2 cellular contexts compared by ENCODE assay signal in the genomic region with DNA sequence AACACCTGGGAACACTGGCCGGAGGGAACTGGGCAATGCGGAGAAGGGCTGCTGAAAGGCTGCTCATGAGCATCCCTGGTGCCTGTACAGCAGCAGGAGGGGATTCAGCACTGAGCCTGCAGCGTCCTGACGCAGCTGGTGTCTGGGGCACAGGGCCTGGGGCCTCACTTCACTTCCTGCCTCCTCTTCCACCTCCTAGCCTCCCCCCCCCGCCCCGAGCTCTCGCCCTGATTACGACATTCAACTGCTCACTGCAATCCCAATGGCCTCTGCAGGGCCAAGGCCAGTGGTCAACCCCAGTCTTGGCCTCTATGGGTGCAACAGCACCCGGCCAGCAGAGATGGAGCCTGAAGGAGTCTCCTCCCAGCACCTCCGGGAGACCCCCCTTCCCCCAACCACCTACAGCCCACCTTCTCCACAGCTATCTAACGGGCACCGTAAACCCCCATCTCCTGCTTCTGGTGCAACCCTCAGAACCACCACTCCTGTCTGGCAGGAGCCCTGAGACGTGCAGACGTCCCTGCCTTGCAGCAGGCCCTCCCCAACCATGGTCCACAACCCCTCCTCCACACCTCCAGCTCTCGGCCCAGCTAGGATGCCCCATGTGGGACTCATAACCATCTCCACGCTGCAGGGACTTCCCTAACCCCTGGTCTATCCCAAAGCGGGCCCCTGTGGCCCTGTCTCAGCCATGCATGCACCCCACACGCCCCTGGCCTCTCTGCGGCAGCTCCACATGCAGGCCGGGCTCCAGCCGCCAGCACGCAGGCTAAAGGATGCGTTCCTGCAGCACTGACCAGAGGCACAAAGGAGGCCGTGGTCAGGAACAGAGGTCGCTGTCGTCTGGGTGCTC.
TF ChIP-seq lines count a peak whose summit lies in the region.

No MANE protein-coding gene starts in this region.

TF ChIP-seq in SK-N-SH, 30 proteins besides CTCF, POLR2A, EP300 and RAD21 (continued from another document):
- TF ChIP-seq, protein P1, sequence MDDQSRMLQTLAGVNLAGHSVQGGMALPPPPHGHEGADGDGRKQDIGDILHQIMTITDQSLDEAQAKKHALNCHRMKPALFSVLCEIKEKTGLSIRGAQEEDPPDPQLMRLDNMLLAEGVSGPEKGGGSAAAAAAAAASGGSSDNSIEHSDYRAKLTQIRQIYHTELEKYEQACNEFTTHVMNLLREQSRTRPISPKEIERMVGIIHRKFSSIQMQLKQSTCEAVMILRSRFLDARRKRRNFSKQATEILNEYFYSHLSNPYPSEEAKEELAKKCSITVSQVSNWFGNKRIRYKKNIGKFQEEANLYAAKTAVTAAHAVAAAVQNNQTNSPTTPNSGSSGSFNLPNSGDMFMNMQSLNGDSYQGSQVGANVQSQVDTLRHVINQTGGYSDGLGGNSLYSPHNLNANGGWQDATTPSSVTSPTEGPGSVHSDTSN (IDR thresholded peaks at IDR 0.05) = no peak
- no peak for TF ChIP-seq ELF1 (IDR thresholded peaks at IDR 0.05)
- TF ChIP-seq NRF1 (IDR thresholded peaks at IDR 0.05; ENCODE audit: low read depth, low read length) = no peak
- no peak for TF ChIP-seq FOSL2 (IDR thresholded peaks at IDR 0.05; ENCODE audit: borderline replicate concordance, low read depth)
- no peak for TF ChIP-seq NFIC (IDR thresholded peaks at IDR 0.05; ENCODE audit: borderline replicate concordance)
- TF ChIP-seq CHD2 (IDR thresholded peaks at IDR 0.05; ENCODE audit: low read length, partially characterized antibody) = no peak
- TF ChIP-seq JUND (IDR thresholded peaks at IDR 0.05) = no peak

TF ChIP-seq in SK-N-SH treated with all-trans-retinoic acid at 6 μM for 48 hours, 23 proteins besides CTCF, POLR2A, EP300 and RAD21 (continued from another document):
- TF ChIP-seq, protein P2, sequence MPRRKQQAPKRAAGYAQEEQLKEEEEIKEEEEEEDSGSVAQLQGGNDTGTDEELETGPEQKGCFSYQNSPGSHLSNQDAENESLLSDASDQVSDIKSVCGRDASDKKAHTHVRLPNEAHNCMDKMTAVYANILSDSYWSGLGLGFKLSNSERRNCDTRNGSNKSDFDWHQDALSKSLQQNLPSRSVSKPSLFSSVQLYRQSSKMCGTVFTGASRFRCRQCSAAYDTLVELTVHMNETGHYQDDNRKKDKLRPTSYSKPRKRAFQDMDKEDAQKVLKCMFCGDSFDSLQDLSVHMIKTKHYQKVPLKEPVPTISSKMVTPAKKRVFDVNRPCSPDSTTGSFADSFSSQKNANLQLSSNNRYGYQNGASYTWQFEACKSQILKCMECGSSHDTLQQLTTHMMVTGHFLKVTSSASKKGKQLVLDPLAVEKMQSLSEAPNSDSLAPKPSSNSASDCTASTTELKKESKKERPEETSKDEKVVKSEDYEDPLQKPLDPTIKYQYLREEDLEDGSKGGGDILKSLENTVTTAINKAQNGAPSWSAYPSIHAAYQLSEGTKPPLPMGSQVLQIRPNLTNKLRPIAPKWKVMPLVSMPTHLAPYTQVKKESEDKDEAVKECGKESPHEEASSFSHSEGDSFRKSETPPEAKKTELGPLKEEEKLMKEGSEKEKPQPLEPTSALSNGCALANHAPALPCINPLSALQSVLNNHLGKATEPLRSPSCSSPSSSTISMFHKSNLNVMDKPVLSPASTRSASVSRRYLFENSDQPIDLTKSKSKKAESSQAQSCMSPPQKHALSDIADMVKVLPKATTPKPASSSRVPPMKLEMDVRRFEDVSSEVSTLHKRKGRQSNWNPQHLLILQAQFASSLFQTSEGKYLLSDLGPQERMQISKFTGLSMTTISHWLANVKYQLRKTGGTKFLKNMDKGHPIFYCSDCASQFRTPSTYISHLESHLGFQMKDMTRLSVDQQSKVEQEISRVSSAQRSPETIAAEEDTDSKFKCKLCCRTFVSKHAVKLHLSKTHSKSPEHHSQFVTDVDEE (CRISPR knock-in tag; IDR thresholded peaks at IDR 0.05) = no peak
- no peak for TF ChIP-seq OSR1 (CRISPR knock-in tag; IDR thresholded peaks at IDR 0.05)
- no peak for TF ChIP-seq PPARA (CRISPR knock-in tag; IDR thresholded peaks at IDR 0.05; ENCODE audit: borderline replicate concordance)
- TF ChIP-seq ZFP30 (CRISPR knock-in tag; IDR thresholded peaks at IDR 0.05) = no peak
